8 cellular contexts compared by ENCODE assay signal in genomic region chr4:145181091-145181501, GRCh38. TPM values are rescaled to one million over a fixed set of nuclear protein-coding genes. Genes with fewer than 3 reads are reported as not detected.
DNase-seq lines count a peak whose midpoint lies in the region; ATAC-seq and TF ChIP-seq lines count a peak whose summit lies in the region.

No MANE protein-coding gene starts in this region.

- H3K36me3 ChIP-seq in left ventricle myocardium inferior (no peaks in the 10 kb centered on the region), mesenchymal stem cell (ENCODE audit: control insufficient read depth in 1 of 2, insufficient read depth in 2 of 2, low read depth in 1 of 2, low read length in 2 of 2) (no peaks in the 10 kb centered on the region)

- H3K27me3 ChIP-seq in left ventricle myocardium inferior (ENCODE audit: low read depth), result no peaks in the 10 kb centered on the region
- H3K27me3 ChIP-seq in mesenchymal stem cell (ENCODE audit: control insufficient read depth in 1 of 2, insufficient read depth in 1 of 2, low read length in 2 of 2), result no peaks in the 10 kb centered on the region

- H2BK15ac ChIP-seq in mesenchymal stem cell (ENCODE audit: low read depth, poor library complexity, severe bottlenecking), result no peak overlapping the region

- H3K9me3 ChIP-seq in left ventricle myocardium inferior (replicated peaks), result no peaks in the 10 kb centered on the region
- no peaks in the 10 kb centered on the region for H3K9me3 ChIP-seq in mesenchymal stem cell (ENCODE audit: control insufficient read depth, low read length)

- peak overlapping the region; percentile 93 for H4K8ac ChIP-seq in mesenchymal stem cell (ENCODE audit: low read length)

- no peak overlapping the region for H3K23ac ChIP-seq in mesenchymal stem cell (ENCODE audit: low read length in 2 of 2)

- no peak overlapping the region for H4K91ac ChIP-seq in mesenchymal stem cell (ENCODE audit: low read length)

- H2AFZ ChIP-seq in mesenchymal stem cell (ENCODE audit: low read depth, low read length), result no peak overlapping the region

- DNase-seq in left ventricle myocardium inferior, result no peak
- DNase-seq in cardiac septum (ENCODE audit: low spot score), result no peak
- no peak for DNase-seq in astrocyte of the cerebellum (ENCODE audit: low read depth)
- DNase-seq in mesenchymal stem cell, result no peak
- DNase-seq in NCI-H2196 treated with DMSO at 0.1 percent for 48 hours (lab: John Stamatoyannopoulos, UW; ENCODE audit: unreplicated experiment), result no peak
- DNase-seq in NCI-H446 (lab: John Stamatoyannopoulos, UW), result no peak

- WGBS in mesenchymal stem cell, result 22% methylated on average over 7 of the region's 7 CpGs

- no peak for ATAC-seq in HG03565 (IDR thresholded peaks at IDR 0.05; ENCODE audit: unreplicated experiment)
- no peak for ATAC-seq in GM18873 (IDR thresholded peaks at IDR 0.05; ENCODE audit: low FRiP score, unreplicated experiment)

- H2BK12ac ChIP-seq in mesenchymal stem cell (ENCODE audit: low read length in 2 of 2), result peak overlapping the region in 1 of 2 experiments; percentile 54

- H3K4me2 ChIP-seq in mesenchymal stem cell (ENCODE audit: low read length, poor library complexity, severe bottlenecking), result peak overlapping the region; percentile 83

- intact Hi-C loops in left ventricle myocardium inferior (cut with micrococcal nuclease) (no loop called here), cardiac septum (cut with DNase I) (no loop called here)

- peak overlapping the region; percentile 67 to 70 for H3K4ac ChIP-seq in mesenchymal stem cell (ENCODE audit: low read depth in 1 of 2, low read length in 2 of 2)

- H3K4me1 ChIP-seq in left ventricle myocardium inferior (peaks cover 47% of the 10 kb centered on the region), mesenchymal stem cell (ENCODE audit: control insufficient read depth, insufficient read depth, low read depth, low read length) (peaks cover 4% of the 10 kb centered on the region)

- H2BK120ac ChIP-seq in mesenchymal stem cell (ENCODE audit: low read depth, low read length), result no peak overlapping the region

- H3K14ac ChIP-seq in mesenchymal stem cell (ENCODE audit: low read length in 2 of 2), result no peak overlapping the region

- H3K27ac ChIP-seq in left ventricle myocardium inferior (replicated peaks), result peak overlapping the region; percentile 99
- peak overlapping the region; percentile 33 for H3K27ac ChIP-seq in mesenchymal stem cell (ENCODE audit: low read length, poor library complexity, severe bottlenecking)

- H3K18ac ChIP-seq in mesenchymal stem cell (ENCODE audit: low read depth in 1 of 2, low read length in 2 of 2), result peak overlapping the region in 1 of 2 experiments; percentile 95

- no peak overlapping the region for H2BK5ac ChIP-seq in mesenchymal stem cell (ENCODE audit: low read depth, low read length, poor library complexity, severe bottlenecking)

- H3K79me1 ChIP-seq in mesenchymal stem cell (replicated peaks; ENCODE audit: low read length, poor library complexity, severe bottlenecking), result peaks cover 3% of the 10 kb centered on the region

- H3K4me3 ChIP-seq in left ventricle myocardium inferior, result peak overlapping the region; percentile 90
- H3K4me3 ChIP-seq in astrocyte of the cerebellum (ENCODE audit: low read depth, low read length), result peak overlapping the region; percentile 68
- peak overlapping the region; percentile 89 to 93 for H3K4me3 ChIP-seq in mesenchymal stem cell (ENCODE audit: insufficient read depth in 1 of 2, low read depth in 1 of 2, low read length in 2 of 2)

- in situ Hi-C loops in astrocyte of the cerebellum (cut with HindIII; ENCODE audit: low sequenced_read_pairs), result no loop called here

- no peak overlapping the region for H2AK5ac ChIP-seq in mesenchymal stem cell (ENCODE audit: low read length, severe bottlenecking)

- H3K9ac ChIP-seq in mesenchymal stem cell (ENCODE audit: low read length), result peak overlapping the region; percentile 92

- TF ChIP-seq CTCF in left ventricle myocardium inferior (IDR thresholded peaks at IDR 0.05; ENCODE audit: borderline replicate concordance) (no peak), astrocyte of the cerebellum (IDR thresholded peaks at IDR 0.05; ENCODE audit: low read depth, low read length, missing control alignments) (no peak)

RNA-seq across cellular contexts. Expression of gene OTUD4, which starts 0.7 kb away (rescaled TPM):
- 37.6 TPM for total RNA-seq in left ventricle myocardium inferior
- total RNA-seq in cardiac septum, result 26.7 TPM
- 16.7 TPM for polyA plus RNA-seq in mesenchymal stem cell (2013, experiment 1 of 2)
- 16.8 TPM for polyA plus RNA-seq in mesenchymal stem cell (2013, experiment 2 of 2)
